ENCODE assay signal across 1 cellular context in genomic region chr11:57335343-57336110, GRCh38.
TF ChIP-seq lines count a peak whose summit lies in the region.

A gene with protein sequence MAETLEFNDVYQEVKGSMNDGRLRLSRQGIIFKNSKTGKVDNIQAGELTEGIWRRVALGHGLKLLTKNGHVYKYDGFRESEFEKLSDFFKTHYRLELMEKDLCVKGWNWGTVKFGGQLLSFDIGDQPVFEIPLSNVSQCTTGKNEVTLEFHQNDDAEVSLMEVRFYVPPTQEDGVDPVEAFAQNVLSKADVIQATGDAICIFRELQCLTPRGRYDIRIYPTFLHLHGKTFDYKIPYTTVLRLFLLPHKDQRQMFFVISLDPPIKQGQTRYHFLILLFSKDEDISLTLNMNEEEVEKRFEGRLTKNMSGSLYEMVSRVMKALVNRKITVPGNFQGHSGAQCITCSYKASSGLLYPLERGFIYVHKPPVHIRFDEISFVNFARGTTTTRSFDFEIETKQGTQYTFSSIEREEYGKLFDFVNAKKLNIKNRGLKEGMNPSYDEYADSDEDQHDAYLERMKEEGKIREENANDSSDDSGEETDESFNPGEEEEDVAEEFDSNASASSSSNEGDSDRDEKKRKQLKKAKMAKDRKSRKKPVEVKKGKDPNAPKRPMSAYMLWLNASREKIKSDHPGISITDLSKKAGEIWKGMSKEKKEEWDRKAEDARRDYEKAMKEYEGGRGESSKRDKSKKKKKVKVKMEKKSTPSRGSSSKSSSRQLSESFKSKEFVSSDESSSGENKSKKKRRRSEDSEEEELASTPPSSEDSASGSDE (minus strand): TSS chr11:57335892. CDS start chr11:57335121, 771 bp downstream.

TF ChIP-seq in HEK293, 187 proteins besides CTCF, POLR2A, EP300 and RAD21 (continued from another document):
- TF ChIP-seq, protein P1, sequence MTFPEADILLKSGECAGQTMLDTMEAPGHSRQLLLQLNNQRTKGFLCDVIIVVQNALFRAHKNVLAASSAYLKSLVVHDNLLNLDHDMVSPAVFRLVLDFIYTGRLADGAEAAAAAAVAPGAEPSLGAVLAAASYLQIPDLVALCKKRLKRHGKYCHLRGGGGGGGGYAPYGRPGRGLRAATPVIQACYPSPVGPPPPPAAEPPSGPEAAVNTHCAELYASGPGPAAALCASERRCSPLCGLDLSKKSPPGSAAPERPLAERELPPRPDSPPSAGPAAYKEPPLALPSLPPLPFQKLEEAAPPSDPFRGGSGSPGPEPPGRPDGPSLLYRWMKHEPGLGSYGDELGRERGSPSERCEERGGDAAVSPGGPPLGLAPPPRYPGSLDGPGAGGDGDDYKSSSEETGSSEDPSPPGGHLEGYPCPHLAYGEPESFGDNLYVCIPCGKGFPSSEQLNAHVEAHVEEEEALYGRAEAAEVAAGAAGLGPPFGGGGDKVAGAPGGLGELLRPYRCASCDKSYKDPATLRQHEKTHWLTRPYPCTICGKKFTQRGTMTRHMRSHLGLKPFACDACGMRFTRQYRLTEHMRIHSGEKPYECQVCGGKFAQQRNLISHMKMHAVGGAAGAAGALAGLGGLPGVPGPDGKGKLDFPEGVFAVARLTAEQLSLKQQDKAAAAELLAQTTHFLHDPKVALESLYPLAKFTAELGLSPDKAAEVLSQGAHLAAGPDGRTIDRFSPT (tag by site-specific recombination; IDR thresholded peaks at IDR 0.05), result no peak
- TF ChIP-seq ZNF391 (tag by site-specific recombination; IDR thresholded peaks at IDR 0.05; ENCODE audit: borderline replicate concordance, low read depth) (no peak), ZNF19 (tag by site-specific recombination; IDR thresholded peaks at IDR 0.05; ENCODE audit: low read depth) (no peak), ZNF791 (tag by site-specific recombination; IDR thresholded peaks at IDR 0.05) (no peak), REPIN1 (tag by site-specific recombination; IDR thresholded peaks at IDR 0.05; ENCODE audit: low read depth) (no peak), ZNF366 (tag by site-specific recombination; conservative IDR thresholded peaks at IDR 0.05) (no peak), ZNF777 (tag by site-specific recombination; IDR thresholded peaks at IDR 0.05; ENCODE audit: borderline replicate concordance) (no peak), ZSCAN16 (tag by site-specific recombination; IDR thresholded peaks at IDR 0.05) (no peak), ZNF239 (tag by site-specific recombination; IDR thresholded peaks at IDR 0.05) (no peak), KLF9 (tag by site-specific recombination; IDR thresholded peaks at IDR 0.05; ENCODE audit: low read depth) (no peak; the same call in 1 of the 2 replicates), ZNF747 (tag by site-specific recombination; IDR thresholded peaks at IDR 0.05) (no peak), ZNF785 (tag by site-specific recombination; IDR thresholded peaks at IDR 0.05) (no peak), ZNF214 (tag by site-specific recombination; IDR thresholded peaks at IDR 0.05; ENCODE audit: borderline replicate concordance) (no peak), IKZF3 (tag by site-specific recombination; IDR thresholded peaks at IDR 0.05) (no peak), ZNF701 (tag by site-specific recombination; IDR thresholded peaks at IDR 0.05) (no peak), KLF17 (tag by site-specific recombination; IDR thresholded peaks at IDR 0.05) (no peak), ZNF48 (tag by site-specific recombination; IDR thresholded peaks at IDR 0.05) (no peak), WT1 (tag by site-specific recombination; IDR thresholded peaks at IDR 0.05) (no peak), ZNF571 (tag by site-specific recombination; IDR thresholded peaks at IDR 0.05) (no peak), FEZF1 (tag by site-specific recombination; IDR thresholded peaks at IDR 0.05) (no peak), ZNF548 (tag by site-specific recombination; IDR thresholded peaks at IDR 0.05) (no peak)
- TF ChIP-seq, protein P2, sequence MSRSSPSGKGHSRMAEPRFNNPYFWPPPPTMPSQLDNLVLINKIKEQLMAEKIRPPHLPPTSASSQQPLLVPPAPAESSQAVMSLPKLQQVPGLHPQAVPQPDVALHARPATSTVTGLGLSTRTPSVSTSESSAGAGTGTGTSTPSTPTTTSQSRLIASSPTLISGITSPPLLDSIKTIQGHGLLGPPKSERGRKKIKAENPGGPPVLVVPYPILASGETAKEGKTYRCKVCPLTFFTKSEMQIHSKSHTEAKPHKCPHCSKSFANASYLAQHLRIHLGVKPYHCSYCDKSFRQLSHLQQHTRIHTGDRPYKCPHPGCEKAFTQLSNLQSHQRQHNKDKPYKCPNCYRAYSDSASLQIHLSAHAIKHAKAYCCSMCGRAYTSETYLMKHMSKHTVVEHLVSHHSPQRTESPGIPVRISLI (tag by site-specific recombination; IDR thresholded peaks at IDR 0.05), result no peak
- TF ChIP-seq, protein P3, sequence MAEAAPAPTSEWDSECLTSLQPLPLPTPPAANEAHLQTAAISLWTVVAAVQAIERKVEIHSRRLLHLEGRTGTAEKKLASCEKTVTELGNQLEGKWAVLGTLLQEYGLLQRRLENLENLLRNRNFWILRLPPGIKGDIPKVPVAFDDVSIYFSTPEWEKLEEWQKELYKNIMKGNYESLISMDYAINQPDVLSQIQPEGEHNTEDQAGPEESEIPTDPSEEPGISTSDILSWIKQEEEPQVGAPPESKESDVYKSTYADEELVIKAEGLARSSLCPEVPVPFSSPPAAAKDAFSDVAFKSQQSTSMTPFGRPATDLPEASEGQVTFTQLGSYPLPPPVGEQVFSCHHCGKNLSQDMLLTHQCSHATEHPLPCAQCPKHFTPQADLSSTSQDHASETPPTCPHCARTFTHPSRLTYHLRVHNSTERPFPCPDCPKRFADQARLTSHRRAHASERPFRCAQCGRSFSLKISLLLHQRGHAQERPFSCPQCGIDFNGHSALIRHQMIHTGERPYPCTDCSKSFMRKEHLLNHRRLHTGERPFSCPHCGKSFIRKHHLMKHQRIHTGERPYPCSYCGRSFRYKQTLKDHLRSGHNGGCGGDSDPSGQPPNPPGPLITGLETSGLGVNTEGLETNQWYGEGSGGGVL (tag by site-specific recombination; IDR thresholded peaks at IDR 0.05), result peak; percentile 64
- TF ChIP-seq, protein P4, sequence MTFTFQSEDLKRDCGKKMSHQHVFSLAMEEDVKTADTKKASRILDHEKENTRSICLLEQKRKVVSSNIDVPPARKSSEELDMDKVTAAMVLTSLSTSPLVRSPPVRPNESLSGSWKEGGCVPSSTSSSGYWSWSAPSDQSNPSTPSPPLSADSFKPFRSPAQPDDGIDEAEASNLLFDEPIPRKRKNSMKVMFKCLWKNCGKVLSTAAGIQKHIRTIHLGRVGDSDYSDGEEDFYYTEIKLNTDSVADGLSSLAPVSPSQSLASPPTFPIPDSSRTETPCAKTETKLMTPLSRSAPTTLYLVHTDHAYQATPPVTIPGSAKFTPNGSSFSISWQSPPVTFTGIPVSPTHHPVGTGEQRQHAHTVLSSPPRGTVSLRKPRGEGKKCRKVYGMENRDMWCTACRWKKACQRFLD (tag by site-specific recombination; IDR thresholded peaks at IDR 0.05), result no peak
